In genomic region chr2:37287966-37288365, GRCh38 we compare ENCODE assay signal across 1 cellular context.
TF ChIP-seq lines count a peak whose summit lies in the region.

No MANE protein-coding gene starts in this region.

TF ChIP-seq in IMR-90, 13 proteins besides CTCF, POLR2A, EP300 and RAD21:
- no peak for TF ChIP-seq RCOR1 (IDR thresholded peaks at IDR 0.05; ENCODE audit: insufficient replicate concordance, low read length)
- no peak for TF ChIP-seq MXI1 (IDR thresholded peaks at IDR 0.05; ENCODE audit: borderline replicate concordance, low read depth, low read length)
- no peak for TF ChIP-seq NFE2L2 (IDR thresholded peaks at IDR 0.05; ENCODE audit: low read depth, low read length)
- no peak for TF ChIP-seq CHD1 (IDR thresholded peaks at IDR 0.05; ENCODE audit: low read depth, low read length)
- no peak for TF ChIP-seq CEBPB (IDR thresholded peaks at IDR 0.05; ENCODE audit: low read depth, low read length)
- no peak for TF ChIP-seq SMC3 (IDR thresholded peaks at IDR 0.05; ENCODE audit: low read depth, low read length)
- TF ChIP-seq RFX5 (IDR thresholded peaks at IDR 0.05; ENCODE audit: low read depth, low read length): no peak
- no peak for TF ChIP-seq MAZ (IDR thresholded peaks at IDR 0.05; ENCODE audit: borderline replicate concordance, low read depth, low read length)
- TF ChIP-seq MAFK (IDR thresholded peaks at IDR 0.05; ENCODE audit: low read depth, low read length): no peak
- no peak for TF ChIP-seq USF2 (IDR thresholded peaks at IDR 0.05; ENCODE audit: low read depth, low read length)
- no peak for TF ChIP-seq ELK1 (IDR thresholded peaks at IDR 0.05; ENCODE audit: borderline replicate concordance, low read depth, low read length)
- no peak for TF ChIP-seq BHLHE40 (IDR thresholded peaks at IDR 0.05; ENCODE audit: low read depth, low read length)
- no peak for TF ChIP-seq FOS (IDR thresholded peaks at IDR 0.05; ENCODE audit: low read depth, low read length)
